15 cellular contexts compared by ENCODE assay signal in genomic region chr10:84523509-84523908, GRCh38.
DNase-seq lines count a peak whose midpoint lies in the region; ATAC-seq, FAIRE-seq and TF ChIP-seq lines count a peak whose summit lies in the region.
"Had no signal": no experiment of that assay in that cellular context is flagged by ENCODE, and none has a peak within 500 bp of the region (broad histone marks: within the 10 kb centered on the region; RNA-seq: fewer than 3 reads in every experiment).

No MANE protein-coding gene starts in this region.

- H3K9me3 ChIP-seq in colonic mucosa (no peaks in the 10 kb centered on the region), neural progenitor cell (ENCODE audit: low read depth) (no peaks in the 10 kb centered on the region), kidney (ENCODE audit: control insufficient read depth in 1 of 2, low read length in 2 of 2) (no peaks in the 10 kb centered on the region)
- H3K9me3 ChIP-seq: adrenal gland, neutrophil had no signal

- H3K4me2 ChIP-seq in neural progenitor cell, result peak overlapping the region; percentile 29

- no peaks in the 10 kb centered on the region for H3K36me3 ChIP-seq in colonic mucosa
- H3K36me3 ChIP-seq in neural progenitor cell, result no peaks in the 10 kb centered on the region
- no peaks in the 10 kb centered on the region for H3K36me3 ChIP-seq in kidney (ENCODE audit: control insufficient read depth in 1 of 2, insufficient read depth in 2 of 2, low read length in 2 of 2)
- H3K36me3 ChIP-seq: adrenal gland, neutrophil had no signal

- H3K27me3 Mint-ChIP-seq in neural progenitor cell (ENCODE audit: insufficient read depth, low read depth), result peaks cover 5% of the 10 kb centered on the region

- H2AFZ ChIP-seq in neural progenitor cell (replicated peaks), result peak overlapping the region; percentile 78

- H3K9me3 Mint-ChIP-seq in neural progenitor cell, result peaks cover 7% of the 10 kb centered on the region

- TF ChIP-seq CTCF in colonic mucosa (IDR thresholded peaks at IDR 0.05), result no peak
- no peak for TF ChIP-seq CTCF in neural progenitor cell (IDR thresholded peaks at IDR 0.05)
- no peak for TF ChIP-seq CTCF in kidney (IDR thresholded peaks at IDR 0.05; ENCODE audit: borderline replicate concordance, extremely low read depth, insufficient read depth)

- H3K4me3 Mint-ChIP-seq in neural progenitor cell, result no peak overlapping the region
- H3K4me3 Mint-ChIP-seq: H9, T-cell had no signal

- DNase-seq in NCI-H1417 (lab: John Stamatoyannopoulos, UW) (peak; percentile 28 to 78 (median 54)), NCI-H1417 treated with DMSO at 0.1 percent for 48 hours (lab: John Stamatoyannopoulos, UW) (no peak), NCI-H2227 treated with DMSO at 0.1 percent for 48 hours (lab: John Stamatoyannopoulos, UW) (peak; percentile 26), colonic mucosa (peak; percentile 37), neural progenitor cell (ENCODE audit: low spot score) (peak; percentile 39), kidney (no peak)
- no peak for DNase-seq in activated CD4-positive, CD25-positive, alpha-beta regulatory T cell (lab: John Stamatoyannopoulos, UW)
- DNase-seq: activated T-cell treated with anti-CD3 and anti-CD28 coated beads for 4 hours; adrenal gland; H9; NCI-H2029 treated with DMSO at 0.1 percent for 48 hours; stimulated activated naive CD8-positive, alpha-beta T cell treated with anti-CD3 and anti-CD28 coated beads, Interleukin-15, Interleukin-2, amounts not matched to agents 100 U/mL and 50 U/mL, for 24 hours had no signal

- no peak for ATAC-seq in HG02678 (IDR thresholded peaks at IDR 0.05; ENCODE audit: unreplicated experiment)
- ATAC-seq: stimulated activated naive CD8-positive, alpha-beta T cell treated with anti-CD3 and anti-CD28 coated beads, Interleukin-15, Interleukin-2, amounts not matched to agents 100 U/mL and 50 U/mL, for 24 hours; T-cell had no signal

- H3K27ac ChIP-seq in colonic mucosa (no peak overlapping the region), neural progenitor cell (peak overlapping the region; percentile 49), kidney (ENCODE audit: low read depth in 2 of 2, low read length in 2 of 2) (no peak overlapping the region)
- H3K27ac ChIP-seq: adrenal gland, neutrophil had no signal

- peaks cover 37% of the 10 kb centered on the region for H3K4me1 Mint-ChIP-seq in neural progenitor cell

- no peak overlapping the region for H3K9ac ChIP-seq in colonic mucosa (ENCODE audit: low read depth in 2 of 2, low read length in 2 of 2)
- no peak overlapping the region for H3K9ac ChIP-seq in neural progenitor cell
- H3K9ac ChIP-seq in kidney (ENCODE audit: low read length in 2 of 2), result no peak overlapping the region

- peaks cover 22% of the 10 kb centered on the region for H3F3A ChIP-seq in neural progenitor cell (ENCODE audit: low read depth)

- peaks cover 3% of the 10 kb centered on the region for H3K36me3 Mint-ChIP-seq in neural progenitor cell

- H4K20me1 ChIP-seq in neural progenitor cell (ENCODE audit: low read depth), result no peaks in the 10 kb centered on the region

- peak overlapping the region; percentile 61 for H3K27ac Mint-ChIP-seq in neural progenitor cell

- FAIRE-seq in kidney (lab: Jason Lieb, UNC), result no peak

- H3K27me3 ChIP-seq in colonic mucosa (no peaks in the 10 kb centered on the region), neural progenitor cell (no peaks in the 10 kb centered on the region)
- H3K27me3 ChIP-seq: adrenal gland, neutrophil had no signal

- H3K79me2 ChIP-seq in neural progenitor cell (ENCODE audit: low read depth), result no peaks in the 10 kb centered on the region

- intact Hi-C loops in colonic mucosa (cut with DNase I) (no loop called here), kidney (cut with DNase I) (no loop called here)

- no peaks in the 10 kb centered on the region for H3K4me1 ChIP-seq in colonic mucosa
- peaks cover 29% of the 10 kb centered on the region for H3K4me1 ChIP-seq in neural progenitor cell
- H3K4me1 ChIP-seq in kidney (ENCODE audit: control insufficient read depth in 1 of 2, insufficient read depth in 1 of 2, low read depth in 1 of 2, low read length in 2 of 2), result no peaks in the 10 kb centered on the region
- H3K4me1 ChIP-seq: adrenal gland had no signal

- H3K4me3 ChIP-seq in colonic mucosa (no peak overlapping the region), neural progenitor cell (no peak overlapping the region), kidney (ENCODE audit: low read length in 2 of 2) (no peak overlapping the region)
- H3K4me3 ChIP-seq: adrenal gland had no signal

Comparison
In these comparisons a context has a peak if more than half of its experiments do, and no peak if none do; other contexts are left out.
1. DNase-seq: peak in NCI-H1417 (3 of 3), NCI-H2227 treated with DMSO at 0.1 percent for 48 hours (single experiment), colonic mucosa (single experiment) and neural progenitor cell (single experiment); none in NCI-H1417 treated with DMSO at 0.1 percent for 48 hours (single experiment), kidney (single experiment) and activated CD4-positive, CD25-positive, alpha-beta regulatory T cell (0 of 4).